In the genomic region with DNA sequence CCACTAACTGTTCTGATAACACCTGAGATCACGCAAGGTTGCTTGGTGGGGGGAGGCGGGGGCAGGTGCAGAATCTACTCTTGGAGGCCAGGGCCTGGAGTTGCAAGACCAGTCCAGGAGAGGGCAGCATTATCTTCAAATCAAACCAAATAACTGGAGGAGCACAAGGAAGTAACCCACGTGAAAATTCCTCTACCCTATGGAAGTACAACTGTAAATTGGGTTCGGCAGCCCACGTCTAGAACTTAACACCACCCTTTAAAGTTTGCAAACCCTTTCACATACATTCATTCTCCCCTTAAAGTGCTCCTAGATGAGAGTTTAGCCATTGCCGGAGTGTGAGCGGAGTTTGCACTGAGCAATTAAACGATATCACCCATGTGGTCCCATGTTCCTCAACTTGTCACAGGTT, we compare ENCODE assay signal across 8 cellular contexts. TPM values are rescaled to one million over a fixed set of nuclear protein-coding genes. Genes with fewer than 3 reads are reported as not detected.
DNase-seq lines count a peak whose midpoint lies in the region; ATAC-seq and TF ChIP-seq lines count a peak whose summit lies in the region.

No MANE protein-coding gene starts in this region.

- H3K4me3 Mint-ChIP-seq in T-cell, result no peak overlapping the region

- H3K27ac Mint-ChIP-seq in T-cell, result peak overlapping the region in 1 of 2 donors; percentile 23

- H3K9me3 Mint-ChIP-seq in T-cell, result no peaks in the 10 kb centered on the region

- TF ChIP-seq CTCF in AG09309 (IDR thresholded peaks at IDR 0.05; ENCODE audit: control insufficient read depth, insufficient read depth, low read depth, low read length, missing control alignments), result peak; percentile 81

- no peaks in the 10 kb centered on the region for H3K27me3 ChIP-seq in right cardiac atrium (ENCODE audit: control insufficient read depth, insufficient read depth)

- H3K4me3 ChIP-seq in AG09309 (ENCODE audit: control insufficient read depth, low read depth, low read length) (no peak overlapping the region), right cardiac atrium (ENCODE audit: low read length) (no peak overlapping the region)

- H3K9me3 ChIP-seq in right cardiac atrium (ENCODE audit: control insufficient read depth, low read length), result no peaks in the 10 kb centered on the region

- H3K4me1 Mint-ChIP-seq in T-cell, result peaks cover 8 to 13% (median 9%) of the 10 kb centered on the region in 3 donors

- 35% methylated on average over 8 of the region's 8 CpGs for WGBS in right cardiac atrium

- peak; percentile 25 for DNase-seq in AG09309 (ENCODE audit: low read depth)
- DNase-seq in NCI-H1105 treated with DMSO at 0.1 percent for 48 hours (lab: John Stamatoyannopoulos, UW), result peak; percentile 57
- peak; percentile 39 to 76 (median 64) for DNase-seq in T-cell
- DNase-seq in amniotic stem cell (lab: John Stamatoyannopoulos, UW), result peak; percentile 37
- DNase-seq in right cardiac atrium, result peak; percentile 45 to 81 (median 64)
- DNase-seq in sciatic nerve (ENCODE audit: low spot score), result peak; percentile 71

- H3K27me3 Mint-ChIP-seq in T-cell, result peaks cover 0 to 2% of the 10 kb centered on the region in 2 donors

- POLR2A ChIA-PET in T-cell (lab: Charles Lee), result no interaction called here

- intact Hi-C loops in right cardiac atrium (cut with DNase I) (loop anchor here in 2 of 4 donors (5.0 kb wide), 1 partner anchor 71 kb away; no protein-coding TSS in a partner anchor), sciatic nerve (cut with DNase I) (loop anchor here (10.0 kb wide), 1 partner anchor 78 kb away; a partner anchor contains a TSS)

- H3K36me3 Mint-ChIP-seq in T-cell, result no peaks in the 10 kb centered on the region

- ATAC-seq in GM21360 (IDR thresholded peaks at IDR 0.05; ENCODE audit: unreplicated experiment) (peak; percentile 54), T-cell (replicated peaks in 1 of 4) (peak; percentile 91 to 98 (median 96)), right cardiac atrium (peak; percentile 92 to 93), sciatic nerve (peak; percentile 88), GM19397 (IDR thresholded peaks at IDR 0.05; ENCODE audit: unreplicated experiment) (no peak)

- H3K27ac ChIP-seq in right cardiac atrium (ENCODE audit: low read length), result no peak overlapping the region

- no peaks in the 10 kb centered on the region for H3K4me1 ChIP-seq in right cardiac atrium (ENCODE audit: control insufficient read depth, insufficient read depth, low read length)

- CTCF ChIA-PET in T-cell (lab: Charles Lee), result no interaction called here

RNA-seq across cellular contexts. Expression of a gene that starts 19.6 kb away (rescaled TPM):
- under 1 TPM in 4 of 5 donors, not detected in 1; 0.12 to 0.25 (median 0.18) TPM for total RNA-seq in T-cell
- total RNA-seq in right cardiac atrium, result under 1 TPM in 3 of 4 donors, not detected in 1; 0.25 to 0.82 (median 0.26) TPM
- 0.09 TPM for polyA plus RNA-seq in right cardiac atrium
- 4.9 TPM for total RNA-seq in sciatic nerve

RNA-seq across cellular contexts. Expression of a gene that starts 30.6 kb away (rescaled TPM):
- total RNA-seq in T-cell (100 to 1,000 TPM; 347 to 487 (median 390) TPM), right cardiac atrium (100 to 1,000 TPM; 131 to 161 (median 140) TPM), sciatic nerve (243 TPM)
- polyA plus RNA-seq in right cardiac atrium, result 110 TPM
